In genomic region chr11:60777106-60777505, GRCh38 we compare ENCODE assay signal across 17 cellular contexts. TPM values are rescaled to one million over a fixed set of nuclear protein-coding genes. Genes with fewer than 3 reads are reported as not detected.
DNase-seq lines count a peak whose midpoint lies in the region; ATAC-seq, FAIRE-seq and TF ChIP-seq lines count a peak whose summit lies in the region.
"Had no signal": no experiment of that assay in that cellular context is flagged by ENCODE, and none has a peak within 500 bp of the region (broad histone marks: within the 10 kb centered on the region; RNA-seq: fewer than 3 reads in every experiment).

No MANE protein-coding gene starts in this region.

- TF ChIP-seq CTCF in HFFc6 (IDR thresholded peaks at IDR 0.05) (no peak), astrocyte (IDR thresholded peaks at IDR 0.05; ENCODE audit: insufficient read depth, low read depth, low read length) (no peak), neural progenitor cell (IDR thresholded peaks at IDR 0.05) (no peak)

- no peak for FAIRE-seq in astrocyte (lab: Jason Lieb, UNC)

- H3K4me2 ChIP-seq in BLaER1 (peak overlapping the region; percentile 72; the same call in 1 of the 2 replicates), astrocyte (ENCODE audit: low read length) (peak overlapping the region; percentile 24), neural progenitor cell (no peak overlapping the region)

- H3K4me3 ChIP-seq in BLaER1 (no peak overlapping the region), astrocyte (ENCODE audit: insufficient read depth, low read depth, low read length) (no peak overlapping the region), neural progenitor cell (no peak overlapping the region)
- H3K4me3 ChIP-seq: HAP-1 had no signal

- no peaks in the 10 kb centered on the region for H3K9me3 ChIP-seq in BLaER1
- H3K9me3 ChIP-seq in astrocyte (ENCODE audit: insufficient read depth, low read depth, low read length): no peaks in the 10 kb centered on the region
- H3K9me3 ChIP-seq in neural progenitor cell (ENCODE audit: low read depth): no peaks in the 10 kb centered on the region
- H3K9me3 ChIP-seq: HAP-1 had no signal

- no peak overlapping the region for H3K27ac ChIP-seq in BLaER1
- H3K27ac ChIP-seq in astrocyte (ENCODE audit: low read depth, low read length): peak overlapping the region; percentile 43
- no peak overlapping the region for H3K27ac ChIP-seq in neural progenitor cell
- H3K27ac ChIP-seq: RWPE1 had no signal

- H3K4me3 Mint-ChIP-seq in HFFc6 (no peak overlapping the region), astrocyte (ENCODE audit: unreplicated experiment) (peak overlapping the region; percentile 47), neural progenitor cell (peak overlapping the region; percentile 48)

- H3K27me3 ChIP-seq in BLaER1: no peaks in the 10 kb centered on the region
- H3K27me3 ChIP-seq in astrocyte (ENCODE audit: insufficient read depth, low read length): peaks cover 6% of the 10 kb centered on the region
- H3K27me3 ChIP-seq in neural progenitor cell: no peaks in the 10 kb centered on the region

- DNase-seq in HFFc6 (no peak), astrocyte (ENCODE audit: low read depth) (no peak), neural progenitor cell (ENCODE audit: low spot score) (no peak), HuH-7 (ENCODE audit: low spot score) (no peak), NCI-H345 treated with DMSO at 0.1 percent for 48 hours (lab: John Stamatoyannopoulos, UW; ENCODE audit: unreplicated experiment) (no peak)
- DNase-seq: COR-L47, KBM-7, NCI-H1436, NCI-H2029 treated with DMSO at 0.1 percent for 48 hours, NCI-H510A, NCI-H774 had no signal

- H3K9me3 Mint-ChIP-seq in HFFc6: no peaks in the 10 kb centered on the region
- no peaks in the 10 kb centered on the region for H3K9me3 Mint-ChIP-seq in astrocyte (ENCODE audit: unreplicated experiment)
- H3K9me3 Mint-ChIP-seq in neural progenitor cell: no peaks in the 10 kb centered on the region

- H3K79me2 ChIP-seq in astrocyte (ENCODE audit: insufficient read depth, low read length) (no peaks in the 10 kb centered on the region), neural progenitor cell (ENCODE audit: low read depth) (no peaks in the 10 kb centered on the region)

- H3K36me3 Mint-ChIP-seq in HFFc6 (ENCODE audit: low read depth) (no peaks in the 10 kb centered on the region), astrocyte (ENCODE audit: low read depth, unreplicated experiment) (no peaks in the 10 kb centered on the region), neural progenitor cell (no peaks in the 10 kb centered on the region)

- no peaks in the 10 kb centered on the region for H4K20me1 ChIP-seq in BLaER1
- H4K20me1 ChIP-seq in astrocyte (ENCODE audit: insufficient read depth, low read length): no peaks in the 10 kb centered on the region
- no peaks in the 10 kb centered on the region for H4K20me1 ChIP-seq in neural progenitor cell (ENCODE audit: low read depth)

- ATAC-seq in GM21360 (IDR thresholded peaks at IDR 0.05; ENCODE audit: unreplicated experiment): no peak
- no peak for ATAC-seq in activated CD4-positive, CD25-positive, alpha-beta regulatory T cell treated with anti-CD3 and anti-CD28 coated beads, Interleukin-2, amount 50 U/mL, for 24 hours

- H3K4me1 Mint-ChIP-seq in HFFc6 (ENCODE audit: low read depth) (peaks cover 34% of the 10 kb centered on the region), astrocyte (ENCODE audit: low read depth, unreplicated experiment) (peaks cover 19% of the 10 kb centered on the region), neural progenitor cell (peaks cover 10% of the 10 kb centered on the region)

- H3K27ac Mint-ChIP-seq in HFFc6 (peak overlapping the region; percentile 58), astrocyte (ENCODE audit: unreplicated experiment) (peak overlapping the region; percentile 60), neural progenitor cell (no peak overlapping the region)

- H3K4me1 ChIP-seq in BLaER1 (peaks cover 65% of the 10 kb centered on the region), astrocyte (ENCODE audit: insufficient read depth, low read length) (peaks cover 17% of the 10 kb centered on the region), neural progenitor cell (no peaks in the 10 kb centered on the region)
- H3K4me1 ChIP-seq: HAP-1 had no signal

- H3K36me3 ChIP-seq in BLaER1: no peaks in the 10 kb centered on the region
- no peaks in the 10 kb centered on the region for H3K36me3 ChIP-seq in astrocyte (ENCODE audit: insufficient read depth, low read length)
- H3K36me3 ChIP-seq in neural progenitor cell: no peaks in the 10 kb centered on the region
- H3K36me3 ChIP-seq: HAP-1 had no signal

- H2AFZ ChIP-seq in astrocyte (ENCODE audit: low read depth, low read length) (peak overlapping the region; percentile 6), neural progenitor cell (replicated peaks) (no peak overlapping the region)

- H3K9ac ChIP-seq in BLaER1: no peak overlapping the region
- peak overlapping the region; percentile 28 for H3K9ac ChIP-seq in astrocyte (ENCODE audit: low read length)
- H3K9ac ChIP-seq in neural progenitor cell: no peak overlapping the region

- peaks cover 5% of the 10 kb centered on the region for H3K27me3 Mint-ChIP-seq in HFFc6 (ENCODE audit: insufficient read depth)
- peaks cover 3% of the 10 kb centered on the region for H3K27me3 Mint-ChIP-seq in astrocyte (ENCODE audit: low read depth, unreplicated experiment)
- peaks cover 6% of the 10 kb centered on the region for H3K27me3 Mint-ChIP-seq in neural progenitor cell (ENCODE audit: insufficient read depth, low read depth)

- H3F3A ChIP-seq in neural progenitor cell (ENCODE audit: low read depth): no peaks in the 10 kb centered on the region

RNA-seq across cellular contexts. Expression of gene MS4A10, which starts 8.0 kb away (rescaled TPM):
- not detected for total RNA-seq in HFFc6 (2021; fragmentation: NEBNext Ultra II Directional; extraction: Animal tissue kit (Norgen Biotek cat#: 25700))
- total RNA-seq in astrocyte (not detected in 2 replicates), neural progenitor cell (ENCODE audit: low replicate concordance) (not detected in 2 replicates)
- total RNA-seq: A673 had no signal

RNA-seq across cellular contexts. Expression of gene MS4A15, which starts 20.4 kb away (rescaled TPM):
- not detected for total RNA-seq in HFFc6 (2021; fragmentation: NEBNext Ultra II Directional; extraction: Animal tissue kit (Norgen Biotek cat#: 25700))
- not detected in 2 replicates for total RNA-seq in astrocyte
- 0.09 TPM in 1 of 2 replicates, not detected in the other for total RNA-seq in neural progenitor cell (ENCODE audit: low replicate concordance)
- total RNA-seq: A673 had no signal

RNA-seq across cellular contexts. Expression of gene MS4A18, which starts 52.6 kb away (rescaled TPM):
- not detected for total RNA-seq in HFFc6 (2021; fragmentation: NEBNext Ultra II Directional; extraction: Animal tissue kit (Norgen Biotek cat#: 25700))
- total RNA-seq in astrocyte (not detected in 2 replicates), neural progenitor cell (ENCODE audit: low replicate concordance) (not detected in 2 replicates)
- total RNA-seq: A673 had no signal
